Comparison of ENCODE assay signal across 1 cellular context in the genomic region with DNA sequence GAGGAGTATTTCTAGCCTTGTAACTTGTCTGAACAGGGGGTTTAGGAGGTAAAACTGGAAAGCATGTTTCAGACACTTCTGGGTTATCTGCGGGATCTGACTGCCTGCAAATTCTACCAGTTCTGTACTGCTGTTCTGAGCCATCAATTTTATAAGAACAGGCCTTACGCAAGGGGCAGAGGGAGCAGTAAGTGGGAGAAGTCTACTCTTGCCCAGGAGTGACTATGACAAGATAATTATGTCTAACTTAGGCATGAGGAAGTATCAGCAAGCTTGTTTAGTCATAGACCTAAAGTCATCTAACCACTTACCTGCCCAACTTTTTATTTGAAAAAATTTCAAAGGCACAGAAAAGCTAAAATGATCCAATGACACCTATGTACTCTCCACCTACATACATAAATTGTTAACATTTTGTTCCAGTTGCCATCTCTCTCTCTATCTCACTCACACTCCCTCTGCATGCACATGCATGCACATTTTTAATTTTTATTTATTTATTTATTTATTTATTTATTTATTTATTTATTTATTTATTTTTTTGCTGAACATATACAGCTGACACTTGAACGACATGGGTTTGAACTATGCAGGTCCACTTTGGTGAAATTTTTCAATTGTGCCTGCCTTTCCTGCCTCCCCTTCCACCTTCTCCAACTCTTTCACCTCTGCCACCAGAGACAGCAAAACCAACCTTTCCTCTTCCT.
TF ChIP-seq lines count a peak whose summit lies in the region.

No MANE protein-coding gene starts in this region.

TF ChIP-seq in H1, 55 proteins besides CTCF, POLR2A, EP300 and RAD21 (continued from another document):
- TF ChIP-seq, protein P1, sequence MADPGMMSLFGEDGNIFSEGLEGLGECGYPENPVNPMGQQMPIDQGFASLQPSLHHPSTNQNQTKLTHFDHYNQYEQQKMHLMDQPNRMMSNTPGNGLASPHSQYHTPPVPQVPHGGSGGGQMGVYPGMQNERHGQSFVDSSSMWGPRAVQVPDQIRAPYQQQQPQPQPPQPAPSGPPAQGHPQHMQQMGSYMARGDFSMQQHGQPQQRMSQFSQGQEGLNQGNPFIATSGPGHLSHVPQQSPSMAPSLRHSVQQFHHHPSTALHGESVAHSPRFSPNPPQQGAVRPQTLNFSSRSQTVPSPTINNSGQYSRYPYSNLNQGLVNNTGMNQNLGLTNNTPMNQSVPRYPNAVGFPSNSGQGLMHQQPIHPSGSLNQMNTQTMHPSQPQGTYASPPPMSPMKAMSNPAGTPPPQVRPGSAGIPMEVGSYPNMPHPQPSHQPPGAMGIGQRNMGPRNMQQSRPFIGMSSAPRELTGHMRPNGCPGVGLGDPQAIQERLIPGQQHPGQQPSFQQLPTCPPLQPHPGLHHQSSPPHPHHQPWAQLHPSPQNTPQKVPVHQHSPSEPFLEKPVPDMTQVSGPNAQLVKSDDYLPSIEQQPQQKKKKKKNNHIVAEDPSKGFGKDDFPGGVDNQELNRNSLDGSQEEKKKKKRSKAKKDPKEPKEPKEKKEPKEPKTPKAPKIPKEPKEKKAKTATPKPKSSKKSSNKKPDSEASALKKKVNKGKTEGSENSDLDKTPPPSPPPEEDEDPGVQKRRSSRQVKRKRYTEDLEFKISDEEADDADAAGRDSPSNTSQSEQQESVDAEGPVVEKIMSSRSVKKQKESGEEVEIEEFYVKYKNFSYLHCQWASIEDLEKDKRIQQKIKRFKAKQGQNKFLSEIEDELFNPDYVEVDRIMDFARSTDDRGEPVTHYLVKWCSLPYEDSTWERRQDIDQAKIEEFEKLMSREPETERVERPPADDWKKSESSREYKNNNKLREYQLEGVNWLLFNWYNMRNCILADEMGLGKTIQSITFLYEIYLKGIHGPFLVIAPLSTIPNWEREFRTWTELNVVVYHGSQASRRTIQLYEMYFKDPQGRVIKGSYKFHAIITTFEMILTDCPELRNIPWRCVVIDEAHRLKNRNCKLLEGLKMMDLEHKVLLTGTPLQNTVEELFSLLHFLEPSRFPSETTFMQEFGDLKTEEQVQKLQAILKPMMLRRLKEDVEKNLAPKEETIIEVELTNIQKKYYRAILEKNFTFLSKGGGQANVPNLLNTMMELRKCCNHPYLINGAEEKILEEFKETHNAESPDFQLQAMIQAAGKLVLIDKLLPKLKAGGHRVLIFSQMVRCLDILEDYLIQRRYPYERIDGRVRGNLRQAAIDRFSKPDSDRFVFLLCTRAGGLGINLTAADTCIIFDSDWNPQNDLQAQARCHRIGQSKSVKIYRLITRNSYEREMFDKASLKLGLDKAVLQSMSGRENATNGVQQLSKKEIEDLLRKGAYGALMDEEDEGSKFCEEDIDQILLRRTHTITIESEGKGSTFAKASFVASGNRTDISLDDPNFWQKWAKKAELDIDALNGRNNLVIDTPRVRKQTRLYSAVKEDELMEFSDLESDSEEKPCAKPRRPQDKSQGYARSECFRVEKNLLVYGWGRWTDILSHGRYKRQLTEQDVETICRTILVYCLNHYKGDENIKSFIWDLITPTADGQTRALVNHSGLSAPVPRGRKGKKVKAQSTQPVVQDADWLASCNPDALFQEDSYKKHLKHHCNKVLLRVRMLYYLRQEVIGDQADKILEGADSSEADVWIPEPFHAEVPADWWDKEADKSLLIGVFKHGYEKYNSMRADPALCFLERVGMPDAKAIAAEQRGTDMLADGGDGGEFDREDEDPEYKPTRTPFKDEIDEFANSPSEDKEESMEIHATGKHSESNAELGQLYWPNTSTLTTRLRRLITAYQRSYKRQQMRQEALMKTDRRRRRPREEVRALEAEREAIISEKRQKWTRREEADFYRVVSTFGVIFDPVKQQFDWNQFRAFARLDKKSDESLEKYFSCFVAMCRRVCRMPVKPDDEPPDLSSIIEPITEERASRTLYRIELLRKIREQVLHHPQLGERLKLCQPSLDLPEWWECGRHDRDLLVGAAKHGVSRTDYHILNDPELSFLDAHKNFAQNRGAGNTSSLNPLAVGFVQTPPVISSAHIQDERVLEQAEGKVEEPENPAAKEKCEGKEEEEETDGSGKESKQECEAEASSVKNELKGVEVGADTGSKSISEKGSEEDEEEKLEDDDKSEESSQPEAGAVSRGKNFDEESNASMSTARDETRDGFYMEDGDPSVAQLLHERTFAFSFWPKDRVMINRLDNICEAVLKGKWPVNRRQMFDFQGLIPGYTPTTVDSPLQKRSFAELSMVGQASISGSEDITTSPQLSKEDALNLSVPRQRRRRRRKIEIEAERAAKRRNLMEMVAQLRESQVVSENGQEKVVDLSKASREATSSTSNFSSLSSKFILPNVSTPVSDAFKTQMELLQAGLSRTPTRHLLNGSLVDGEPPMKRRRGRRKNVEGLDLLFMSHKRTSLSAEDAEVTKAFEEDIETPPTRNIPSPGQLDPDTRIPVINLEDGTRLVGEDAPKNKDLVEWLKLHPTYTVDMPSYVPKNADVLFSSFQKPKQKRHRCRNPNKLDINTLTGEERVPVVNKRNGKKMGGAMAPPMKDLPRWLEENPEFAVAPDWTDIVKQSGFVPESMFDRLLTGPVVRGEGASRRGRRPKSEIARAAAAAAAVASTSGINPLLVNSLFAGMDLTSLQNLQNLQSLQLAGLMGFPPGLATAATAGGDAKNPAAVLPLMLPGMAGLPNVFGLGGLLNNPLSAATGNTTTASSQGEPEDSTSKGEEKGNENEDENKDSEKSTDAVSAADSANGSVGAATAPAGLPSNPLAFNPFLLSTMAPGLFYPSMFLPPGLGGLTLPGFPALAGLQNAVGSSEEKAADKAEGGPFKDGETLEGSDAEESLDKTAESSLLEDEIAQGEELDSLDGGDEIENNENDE (IDR thresholded peaks at IDR 0.05; ENCODE audit: insufficient replicate concordance, low read length): no peak
- TF ChIP-seq BRCA1 (IDR thresholded peaks at IDR 0.05; ENCODE audit: low read depth, low read length): no peak
